10 cellular contexts compared by ENCODE assay signal in the genomic region with DNA sequence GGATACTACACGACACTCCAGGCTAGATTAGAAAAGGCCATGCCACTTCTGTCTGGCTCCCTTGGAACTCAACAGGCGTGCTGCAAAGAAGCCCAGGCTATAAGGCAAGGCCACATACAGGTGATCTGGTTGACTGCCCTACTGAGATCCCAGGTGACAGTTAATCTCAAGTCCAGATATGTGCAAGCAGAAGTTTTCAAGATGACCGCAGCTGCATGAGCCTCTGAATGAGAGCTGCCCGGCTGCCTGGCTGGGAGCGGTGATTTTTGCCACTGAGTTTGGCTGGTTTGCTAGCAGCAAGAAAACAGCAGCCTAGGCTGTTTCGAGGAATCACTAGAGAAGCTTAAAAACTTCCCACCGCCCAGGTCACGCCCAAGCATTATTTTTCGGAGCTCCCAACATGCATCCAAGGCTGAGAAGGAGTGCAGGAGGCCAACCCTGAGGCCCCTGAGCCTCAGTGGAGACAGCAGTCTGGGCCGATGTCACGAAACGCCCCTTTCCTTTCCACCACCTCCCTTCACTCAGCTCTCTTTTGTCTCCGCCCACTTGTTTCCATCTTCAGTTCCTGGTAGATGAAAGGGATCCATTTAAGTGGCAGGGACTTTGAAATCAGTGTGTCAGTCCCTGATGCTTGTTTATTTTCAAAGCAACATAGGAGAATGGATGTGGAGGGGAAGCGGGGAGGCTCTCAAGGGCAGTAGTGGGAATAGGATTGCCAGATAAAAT.
A peak's percentile ranks its signal among the peaks of the same experiment; 100 is the strongest.
DNase-seq lines count a peak whose midpoint lies in the region; ATAC-seq and TF ChIP-seq lines count a peak whose summit lies in the region.
"Had no signal": no experiment of that assay in that cellular context is flagged by ENCODE, and none has a peak within 500 bp of the region (broad histone marks: within the 10 kb centered on the region; RNA-seq: fewer than 3 reads in every experiment).

No MANE protein-coding gene starts in this region.

- no peaks in the 10 kb centered on the region for H3K36me3 ChIP-seq in brain microvascular endothelial cell (replicated peaks)

- in situ Hi-C loops in brain microvascular endothelial cell (cut with HindIII; ENCODE audit: low pct_ligation_motif_present, low sequenced_read_pairs): no loop called here

- peak overlapping the region; percentile 22 for H3K4me3 ChIP-seq in brain microvascular endothelial cell (ENCODE audit: low read depth, low read length)

- no peaks in the 10 kb centered on the region for H3K27me3 ChIP-seq in brain microvascular endothelial cell (replicated peaks)

- ATAC-seq in HG02885 (IDR thresholded peaks at IDR 0.05; ENCODE audit: poor library complexity, unreplicated experiment) (peak; percentile 75), GM21737 (IDR thresholded peaks at IDR 0.05; ENCODE audit: unreplicated experiment) (no peak)
- ATAC-seq: T-cell had no signal

- DNase-seq in activated CD4-positive, alpha-beta T cell treated with anti-CD3 and anti-CD28 coated beads for 48 hours: peak; percentile 9
- no peak for DNase-seq in activated CD4-positive, alpha-beta T cell treated with anti-CD3 and anti-CD28 coated beads, Interleukin-2, amount 50 U/mL, for 4 hours
- DNase-seq in brain microvascular endothelial cell: no peak
- peak; percentile 49 for DNase-seq in superior temporal gyrus (ENCODE audit: extremely low spot score)
- DNase-seq in OCI-M2 (lab: John Stamatoyannopoulos, UW; ENCODE audit: unreplicated experiment): no peak
- no peak for DNase-seq in NCI-H748 (lab: John Stamatoyannopoulos, UW; ENCODE audit: unreplicated experiment)
- DNase-seq: immature natural killer cell, T-cell had no signal

- H3K27ac ChIP-seq in brain microvascular endothelial cell: no peak overlapping the region

- TF ChIP-seq CTCF in brain microvascular endothelial cell (IDR thresholded peaks at IDR 0.05; ENCODE audit: low read depth, low read length, missing control alignments): no peak

Comparison
In these comparisons a context has a peak if more than half of its experiments do, and no peak if none do; other contexts are left out.
1. DNase-seq: peak in activated CD4-positive, alpha-beta T cell treated with anti-CD3 and anti-CD28 coated beads for 48 hours (single experiment) and superior temporal gyrus (single experiment); none in activated CD4-positive, alpha-beta T cell treated with anti-CD3 and anti-CD28 coated beads, Interleukin-2, amount 50 U/mL, for 4 hours (0 of 2), brain microvascular endothelial cell (single experiment), OCI-M2 (single experiment) and NCI-H748 (single experiment).